In genomic region chr15:39579487-39580116, GRCh38 we compare ENCODE assay signal across 7 cellular contexts. TPM values are rescaled to one million over a fixed set of nuclear protein-coding genes. Genes with fewer than 3 reads are reported as not detected.
DNase-seq lines count a peak whose midpoint lies in the region; ATAC-seq and TF ChIP-seq lines count a peak whose summit lies in the region.

No MANE protein-coding gene starts in this region.

- peak overlapping the region; percentile 5 for H4K8ac ChIP-seq in mesenchymal stem cell (ENCODE audit: low read length)

- TF ChIP-seq POLR2A in GM18505 (IDR thresholded peaks at IDR 0.05; ENCODE audit: borderline replicate concordance, extremely low read depth, insufficient read depth, insufficient read length), result no peak
- no peak for TF ChIP-seq POLR2A in uterus (IDR thresholded peaks at IDR 0.05)

- H3K4me3 Mint-ChIP-seq in endothelial cell (ENCODE audit: unreplicated experiment), result peak overlapping the region; percentile 95

- peak overlapping the region; percentile 80 for H2BK5ac ChIP-seq in mesenchymal stem cell (ENCODE audit: low read depth, low read length, poor library complexity, severe bottlenecking)

- peak overlapping the region; percentile 65 for H3K18ac ChIP-seq in mesenchymal stem cell (ENCODE audit: low read depth in 1 of 2, low read length in 2 of 2)

- H3K9ac ChIP-seq in NT2/D1 (ENCODE audit: insufficient read length, low read depth) (peak overlapping the region; percentile 32), mesenchymal stem cell (ENCODE audit: low read length) (peak overlapping the region; percentile 92)

- H3K36me3 Mint-ChIP-seq in endothelial cell (ENCODE audit: low read depth, unreplicated experiment), result no peaks in the 10 kb centered on the region

- TF ChIP-seq CTCF in endothelial cell (IDR thresholded peaks at IDR 0.05; ENCODE audit: unreplicated experiment), result no peak
- no peak for TF ChIP-seq CTCF in uterus (IDR thresholded peaks at IDR 0.05)
- no peak for TF ChIP-seq CTCF in GM20000 (IDR thresholded peaks at IDR 0.05; ENCODE audit: extremely low read depth, missing control alignments)

- peak overlapping the region in 1 of 2 experiments; percentile 42 for H3K23ac ChIP-seq in mesenchymal stem cell (ENCODE audit: low read length in 2 of 2)

- H3K9me3 Mint-ChIP-seq in endothelial cell (ENCODE audit: unreplicated experiment), result no peaks in the 10 kb centered on the region

- H3K27ac Mint-ChIP-seq in endothelial cell (ENCODE audit: unreplicated experiment), result peak overlapping the region; percentile 98

- DNase-seq in NT2/D1 (ENCODE audit: low read depth, low spot score) (peak; percentile 71), endothelial cell (ENCODE audit: low spot score) (peak; percentile 59), mesenchymal stem cell (peak; percentile 96), uterus (peak; percentile 78 to 79), GM20000 (ENCODE audit: low spot score) (no peak)

- H3K4me1 ChIP-seq in NT2/D1 (ENCODE audit: insufficient read depth, insufficient read length) (peaks cover 9% of the 10 kb centered on the region), mesenchymal stem cell (ENCODE audit: control insufficient read depth, insufficient read depth, low read depth, low read length) (peaks cover 8% of the 10 kb centered on the region), uterus (peaks cover 6 to 11% of the 10 kb centered on the region in 2 donors)

- H3K4me3 ChIP-seq in NT2/D1 (ENCODE audit: insufficient read length, low read depth), result peak overlapping the region; percentile 41
- peak overlapping the region; percentile 35 to 88 for H3K4me3 ChIP-seq in mesenchymal stem cell (ENCODE audit: insufficient read depth in 1 of 2, low read depth in 1 of 2, low read length in 2 of 2)
- H3K4me3 ChIP-seq in uterus, result peak overlapping the region; percentile 29 to 91

- intact Hi-C loops in uterus (cut with DNase I; ENCODE audit: low total_unique reads), result loop anchor here (5.0 kb wide), 3 partner anchors 77 to 762 kb away; no protein-coding TSS in a partner anchor

- peaks cover 26% of the 10 kb centered on the region for H3K4me1 Mint-ChIP-seq in endothelial cell (ENCODE audit: unreplicated experiment)

- ATAC-seq in GM18505 (IDR thresholded peaks at IDR 0.05; ENCODE audit: unreplicated experiment) (peak; percentile 6), GM18511 (IDR thresholded peaks at IDR 0.05; ENCODE audit: unreplicated experiment) (no peak)

- no peaks in the 10 kb centered on the region for H3K79me1 ChIP-seq in mesenchymal stem cell (replicated peaks; ENCODE audit: low read length, poor library complexity, severe bottlenecking)

- H3K14ac ChIP-seq in mesenchymal stem cell (ENCODE audit: low read length in 2 of 2), result no peak overlapping the region

- peak overlapping the region; percentile 70 to 87 for H2BK12ac ChIP-seq in mesenchymal stem cell (ENCODE audit: low read length in 2 of 2)

- peak overlapping the region; percentile 67 to 78 for H3K4ac ChIP-seq in mesenchymal stem cell (ENCODE audit: low read depth in 1 of 2, low read length in 2 of 2)

- peaks cover 34% of the 10 kb centered on the region for H3K36me3 ChIP-seq in NT2/D1 (ENCODE audit: insufficient read depth, insufficient read length, low read length)
- H3K36me3 ChIP-seq in mesenchymal stem cell (ENCODE audit: control insufficient read depth in 1 of 2, insufficient read depth in 2 of 2, low read depth in 1 of 2, low read length in 2 of 2), result peaks cover 18 to 24% of the 10 kb centered on the region in 2 experiments
- H3K36me3 ChIP-seq in uterus, result no peaks in the 10 kb centered on the region

- peak overlapping the region; percentile 25 for H3K4me2 ChIP-seq in mesenchymal stem cell (ENCODE audit: low read length, poor library complexity, severe bottlenecking)

- H3K9me3 ChIP-seq in NT2/D1 (ENCODE audit: insufficient read depth, low read length) (no peaks in the 10 kb centered on the region), mesenchymal stem cell (ENCODE audit: control insufficient read depth, low read length) (no peaks in the 10 kb centered on the region), uterus (no peaks in the 10 kb centered on the region)

- H2AFZ ChIP-seq in mesenchymal stem cell (ENCODE audit: low read depth, low read length), result no peak overlapping the region

- H3K27ac ChIP-seq in mesenchymal stem cell (ENCODE audit: low read length, poor library complexity, severe bottlenecking) (peak overlapping the region; percentile 95), uterus (peak overlapping the region; percentile 98)

- WGBS in mesenchymal stem cell, result 1% methylated on average over 17 of the region's 18 CpGs

- H2AK5ac ChIP-seq in mesenchymal stem cell (ENCODE audit: low read length, severe bottlenecking), result peak overlapping the region; percentile 24

- H2BK15ac ChIP-seq in mesenchymal stem cell (ENCODE audit: low read depth, poor library complexity, severe bottlenecking), result no peak overlapping the region

- H2BK120ac ChIP-seq in mesenchymal stem cell (ENCODE audit: low read depth, low read length), result peak overlapping the region; percentile 64

- peaks cover 18% of the 10 kb centered on the region for H3K27me3 Mint-ChIP-seq in endothelial cell (ENCODE audit: unreplicated experiment)

- H3K27me3 ChIP-seq in NT2/D1 (ENCODE audit: insufficient read depth, insufficient read length) (peaks cover 12% of the 10 kb centered on the region), mesenchymal stem cell (ENCODE audit: control insufficient read depth in 1 of 2, insufficient read depth in 1 of 2, low read length in 2 of 2) (no peaks in the 10 kb centered on the region), uterus (no peaks in the 10 kb centered on the region)

- peak overlapping the region; percentile 60 for H4K91ac ChIP-seq in mesenchymal stem cell (ENCODE audit: low read length)

RNA-seq across cellular contexts. Expression of gene THBS1, which starts 1.3 kb away (rescaled TPM):
- total RNA-seq in endothelial cell (ENCODE audit: unreplicated experiment) (8.2 TPM), uterus (100 to 1,000 TPM; 119 to 341 (median 210) TPM)
- polyA plus RNA-seq in mesenchymal stem cell (2013, experiment 1 of 2), result 229 TPM
- polyA plus RNA-seq in mesenchymal stem cell (2013, experiment 2 of 2), result 221 TPM

Comparison
In these comparisons a context has a peak if more than half of its experiments do, and no peak if none do; other contexts are left out.
1. RNA of gene THBS1, which starts 1.3 kb away (total RNA-seq): 119 to 341 TPM in uterus; 8.2 TPM in endothelial cell (single experiment); every median in the first group is over 10 times any median in the second.
2. Peak in every context shown above with its lines, with median percentiles within 50 percentile points of each other: H3K4me3 ChIP-seq.